10 cellular contexts compared by ENCODE assay signal in the genomic region with DNA sequence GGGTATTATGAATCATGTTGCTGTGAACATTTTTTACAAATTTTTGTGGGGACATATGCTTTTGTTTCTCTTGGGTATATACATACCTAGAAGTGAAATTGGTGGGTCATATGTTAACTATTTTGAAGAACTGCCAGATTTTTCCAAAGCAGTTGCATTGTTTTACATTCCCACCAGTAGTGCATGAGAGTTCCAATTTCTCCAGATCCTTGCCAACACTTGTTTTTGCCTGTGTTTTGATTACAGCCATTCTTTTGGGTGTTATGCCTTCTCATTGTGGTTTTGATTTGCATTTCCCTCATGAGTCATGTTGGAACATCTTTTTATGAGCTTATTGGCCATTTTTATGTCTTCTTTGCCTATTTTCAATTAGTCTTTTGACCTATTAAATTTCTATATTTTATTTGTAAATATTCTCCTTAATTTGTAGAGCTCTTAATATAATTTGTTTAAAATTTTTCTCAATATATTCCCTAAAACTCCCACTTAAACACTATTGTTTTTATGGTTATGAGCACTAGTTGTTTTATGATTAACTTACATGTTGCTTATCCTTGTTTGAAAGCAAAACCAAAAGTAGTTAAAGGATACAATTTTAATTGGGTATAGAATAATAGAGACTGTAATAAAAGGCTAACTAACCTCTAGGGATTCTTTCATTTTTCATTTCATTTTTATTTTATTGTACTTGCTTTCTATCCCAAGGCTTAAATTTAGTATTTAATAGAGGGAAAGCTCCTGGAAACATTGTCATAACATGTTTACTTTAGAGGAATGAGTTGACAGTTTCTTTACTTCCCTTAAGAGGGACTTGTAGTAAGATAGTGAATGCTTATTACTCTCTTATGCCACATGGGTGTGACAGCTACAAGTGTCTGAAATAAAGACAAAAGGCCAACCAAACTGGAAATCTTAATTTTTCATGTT. TPM values are rescaled to one million over a fixed set of nuclear protein-coding genes. Genes with fewer than 3 reads are reported as not detected.
A peak's percentile ranks its signal among the peaks of the same experiment; 100 is the strongest.
DNase-seq lines count a peak whose midpoint lies in the region; ATAC-seq, FAIRE-seq and TF ChIP-seq lines count a peak whose summit lies in the region.
"Had no signal": no experiment of that assay in that cellular context is flagged by ENCODE, and none has a peak within 500 bp of the region (broad histone marks: within the 10 kb centered on the region; RNA-seq: fewer than 3 reads in every experiment).

No MANE protein-coding gene starts in this region.

- H3K4me3 Mint-ChIP-seq in neural progenitor cell = no peak overlapping the region

- intact Hi-C loops in heart right ventricle (cut with DNase I) (loop anchor here in 1 of 10 donors (10.0 kb wide), 1 partner anchor 485 kb away; no protein-coding TSS in a partner anchor), left ventricle myocardium superior (cut with micrococcal nuclease) (no loop called here)

- peaks cover 9% of the 10 kb centered on the region for H3K4me1 Mint-ChIP-seq in neural progenitor cell

- no peak for FAIRE-seq in GM12892 (lab: Jason Lieb, UNC)

- no peak overlapping the region for H3K9ac ChIP-seq in neural progenitor cell

- H3K27ac ChIP-seq in heart right ventricle (peak overlapping the region in 6 of 10 donors; percentile 1 to 89 (median 12)), upper lobe of left lung (peak overlapping the region; percentile 7 to 81 (median 63)), neural progenitor cell (no peak overlapping the region)

- H3K27me3 ChIP-seq in heart right ventricle = no peaks in the 10 kb centered on the region
- H3K27me3 ChIP-seq in upper lobe of left lung = no peaks in the 10 kb centered on the region
- no peaks in the 10 kb centered on the region for H3K27me3 ChIP-seq in neural progenitor cell
- H3K27me3 ChIP-seq in H7 (ENCODE audit: control insufficient read depth, insufficient read depth, low read length) = no peaks in the 10 kb centered on the region

- no peaks in the 10 kb centered on the region for H3K27me3 Mint-ChIP-seq in neural progenitor cell (ENCODE audit: insufficient read depth, low read depth)

- no peak for TF ChIP-seq EP300 in upper lobe of left lung (IDR thresholded peaks at IDR 0.05)

- H3K79me2 ChIP-seq in neural progenitor cell (ENCODE audit: low read depth) = peaks cover 94% of the 10 kb centered on the region

- no peak for TF ChIP-seq POLR2A in upper lobe of left lung (IDR thresholded peaks at IDR 0.05)
- no peak for TF ChIP-seq POLR2A in GM12892 (IDR thresholded peaks at IDR 0.05; ENCODE audit: low read depth, low read length)

- H3F3A ChIP-seq in neural progenitor cell (ENCODE audit: low read depth) = peaks cover 3% of the 10 kb centered on the region

- H3K36me3 Mint-ChIP-seq in neural progenitor cell = peaks cover 16% of the 10 kb centered on the region

- H3K4me3 ChIP-seq in heart right ventricle = peak overlapping the region in 1 of 10 donors; percentile 12
- H3K4me3 ChIP-seq in upper lobe of left lung = no peak overlapping the region
- no peak overlapping the region for H3K4me3 ChIP-seq in neural progenitor cell
- H3K4me3 ChIP-seq in H7 (ENCODE audit: insufficient read depth, low read depth, low read length) = no peak overlapping the region

- H3K4me1 ChIP-seq in heart right ventricle (peaks cover 0 to 80% (median 51%) of the 10 kb centered on the region in 9 donors), upper lobe of left lung (peaks cover 39 to 65% (median 51%) of the 10 kb centered on the region in 4 donors), neural progenitor cell (no peaks in the 10 kb centered on the region)

- no peak overlapping the region for H3K27ac Mint-ChIP-seq in neural progenitor cell

- H3K9me3 Mint-ChIP-seq in neural progenitor cell = no peaks in the 10 kb centered on the region

- ATAC-seq in heart right ventricle (no peak), left ventricle myocardium superior (no peak), upper lobe of left lung (ENCODE audit: low FRiP score in 2 of 2) (no peak)

- peaks cover 12% of the 10 kb centered on the region for H4K20me1 ChIP-seq in neural progenitor cell (ENCODE audit: low read depth)

- TF ChIP-seq CTCF in heart right ventricle (IDR thresholded peaks at IDR 0.05) (no peak), upper lobe of left lung (IDR thresholded peaks at IDR 0.05) (no peak), neural progenitor cell (IDR thresholded peaks at IDR 0.05) (no peak)

- no peak overlapping the region for H2AFZ ChIP-seq in neural progenitor cell (replicated peaks)

- H3K36me3 ChIP-seq in heart right ventricle = peaks cover 0 to 27% (median 4%) of the 10 kb centered on the region in 9 donors
- peaks cover 0 to 11% (median 1%) of the 10 kb centered on the region in 4 donors for H3K36me3 ChIP-seq in upper lobe of left lung
- H3K36me3 ChIP-seq in neural progenitor cell = no peaks in the 10 kb centered on the region
- no peaks in the 10 kb centered on the region; the same call in 1 of the 2 replicates for H3K36me3 ChIP-seq in H7 (replicated peaks; ENCODE audit: control insufficient read depth, insufficient read depth, low read length)

- DNase-seq in heart right ventricle = no peak
- DNase-seq in left ventricle myocardium superior = no peak
- peak; percentile 25 for DNase-seq in SW480 (ENCODE audit: low spot score)
- peak; percentile 82 for DNase-seq in fibroblast of the conjunctiva (ENCODE audit: low read depth)
- no peak for DNase-seq in upper lobe of left lung
- no peak for DNase-seq in neural progenitor cell (ENCODE audit: low spot score)
- DNase-seq in GM12892 (ENCODE audit: insufficient read length) = no peak
- DNase-seq in H7 = no peak
- DNase-seq: mesendoderm; NK-92 treated with Interleukin-12 subunit alpha and Interleukin-12 subunit beta, amount 100 ng/mL, for 24 hours had no signal

- H3K9me3 ChIP-seq in heart right ventricle = no peaks in the 10 kb centered on the region
- H3K9me3 ChIP-seq in upper lobe of left lung = no peaks in the 10 kb centered on the region
- no peaks in the 10 kb centered on the region for H3K9me3 ChIP-seq in neural progenitor cell (ENCODE audit: low read depth)

- H3K4me2 ChIP-seq in neural progenitor cell = no peak overlapping the region

RNA-seq across cellular contexts. Expression of a gene that starts 5.5 kb away (rescaled TPM):
- total RNA-seq in heart right ventricle (10 to 100 TPM; 27.7 to 36.5 (median 34.5) TPM), left ventricle myocardium superior (35.3 TPM), upper lobe of left lung (10 to 100 TPM; 20.3 to 44.3 (median 32.8) TPM), neural progenitor cell (ENCODE audit: low replicate concordance) (24.4 and 34.7 TPM in 2 replicates)
- 10 to 100 TPM in 1 of 2 donors, 1 to 10 TPM in 1; 6.7 to 12.0 TPM for polyA plus RNA-seq in heart right ventricle
- polyA plus RNA-seq in GM12892 (2012; ENCODE audit: missing spikeins) = 11.0 TPM
- total RNA-seq in H7 (2014; rRNA removed; shearing (Covaris generic)) = 13.1 and 18.7 TPM in 2 replicates

Comparison
In these comparisons a context has a peak if more than half of its experiments do, and no peak if none do; other contexts are left out.
1. DNase-seq: peak in SW480 (single experiment) and fibroblast of the conjunctiva (single experiment); none in heart right ventricle (0 of 2), left ventricle myocardium superior (single experiment), upper lobe of left lung (0 of 2), neural progenitor cell (single experiment), GM12892 (single experiment) and H7 (single experiment).